1 cellular context compared by ENCODE assay signal in the genomic region with DNA sequence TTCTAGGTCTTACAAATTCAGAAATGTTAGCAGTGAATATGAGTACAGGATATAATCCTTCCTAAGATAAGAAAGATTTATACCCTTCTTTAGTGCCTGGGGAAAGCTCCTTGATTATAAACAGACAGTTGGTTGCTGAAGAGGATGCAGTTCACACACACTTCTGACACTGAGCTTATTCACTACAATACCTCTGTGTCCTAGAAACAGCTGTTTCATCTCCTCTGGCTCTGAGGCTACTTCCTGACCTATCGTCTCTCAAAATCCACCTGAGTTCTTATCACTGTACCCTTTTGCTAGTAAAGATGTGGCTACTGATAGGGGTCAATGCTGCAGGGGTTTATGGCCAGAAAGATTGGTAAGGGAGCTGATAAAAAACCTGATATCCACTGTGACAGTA.
TF ChIP-seq lines count a peak whose summit lies in the region.

No MANE protein-coding gene starts in this region.

TF ChIP-seq in endothelial cell of umbilical vein, 7 proteins besides CTCF, POLR2A, EP300 and RAD21 (continued from another document):
- TF ChIP-seq POLR2AphosphoS5 (IDR thresholded peaks at IDR 0.05; ENCODE audit: insufficient read depth, low read depth, low read length) (no peak), FOS (IDR thresholded peaks at IDR 0.05; ENCODE audit: borderline replicate concordance, insufficient read depth, low read length) (no peak)
